ENCODE assay signal across 29 cellular contexts in genomic region chr4:16377887-16378286, GRCh38.
"Had no signal": no experiment of that assay in that cellular context is flagged by ENCODE, and none has a peak within 500 bp of the region (broad histone marks: within the 10 kb centered on the region; RNA-seq: fewer than 3 reads in every experiment).

No MANE protein-coding gene starts in this region.

- H3K4me3 ChIP-seq: breast epithelium, Peyer's patch, SJCRH30 had no signal

- H3K4me3 Mint-ChIP-seq: activated CD8-positive, alpha-beta T cell treated with anti-CD3 and anti-CD28 coated beads, Interleukin-2, amount 10 ng/mL, durations not matched to agents 7 days and 5 days; activated naive CD4-positive, alpha-beta T cell treated with anti-CD3 and anti-CD28 coated beads, Interleukin-2, amount 50 U/mL, for 24 hours; activated T-helper 1 cell treated with anti-CD3 and anti-CD28 coated beads, Interleukin-12 subunit alpha, Interleukin-12 subunit beta, Interleukin-2, Interleukin-4 antibody, amounts not matched to agents 30 ng/mL and 10 ng/mL and 1 ng/mL, durations not matched to agents 14 hours and 24 hours and 36 hours had no signal

- ATAC-seq: activated CD4-positive, CD25-positive, alpha-beta regulatory T cell treated with anti-CD3 and anti-CD28 coated beads, Interleukin-2, amount 50 U/mL, for 24 hours; activated CD8-positive, alpha-beta T cell treated with anti-CD3 and anti-CD28 coated beads, Interleukin-2, amount 10 ng/mL, durations not matched to agents 7 days and 5 days had no signal

- H3K4me1 Mint-ChIP-seq: activated naive CD4-positive, alpha-beta T cell treated with anti-CD3 and anti-CD28 coated beads, Interleukin-2, amount 50 U/mL, for 24 hours had no signal

- H3K36me3 ChIP-seq: breast epithelium, Peyer's patch, SJCRH30, WERI-Rb-1 had no signal

- H3K27ac ChIP-seq: breast epithelium, Peyer's patch, RWPE1, SJCRH30, WERI-Rb-1 had no signal

- DNase-seq: activated CD4-positive, alpha-beta T cell treated with anti-CD3 and anti-CD28 coated beads for 4 hours; activated CD8-positive, alpha-beta memory T cell treated with anti-CD3 and anti-CD28 coated beads, Interleukin-2, amount 50 U/mL, for 48 hours; activated CD8-positive, alpha-beta T cell treated with anti-CD3 and anti-CD28 coated beads, Interleukin-2, amount 10 ng/mL, durations not matched to agents 7 days and 5 days; activated effector memory CD4-positive, alpha-beta T cell treated with Interleukin-2 at 50 U/mL for 16 hours; activated naive CD4-positive, alpha-beta T cell; activated T-cell treated with anti-CD3 and anti-CD28 coated beads, Interleukin-2, amount 50 U/mL, for 1 hour; aorta; central memory CD4-positive, alpha-beta T cell; KG1; NCI-H1092; NCI-H1417; NCI-H1694; NCI-H2029; NCI-H2107; NCI-H345; NCI-H510A treated with DMSO at 0.1 percent for 48 hours; NCI-H69; NK-92 treated with Interleukin-12 subunit alpha and Interleukin-12 subunit beta, amount 100 ng/mL, for 24 hours; Peyer's patch; Right ventricle myocardium superior; SJCRH30; SK-N-SH; T-helper 1 cell; WERI-Rb-1 had no signal

- H3K36me3 Mint-ChIP-seq: activated naive CD4-positive, alpha-beta T cell treated with anti-CD3 and anti-CD28 coated beads, Interleukin-2, amount 50 U/mL, for 24 hours had no signal

- H3K4me1 ChIP-seq: breast epithelium, Peyer's patch, SJCRH30 had no signal

- H3K9ac ChIP-seq: SK-N-SH had no signal

- H3K9me3 Mint-ChIP-seq: activated T-helper 1 cell treated with anti-CD3 and anti-CD28 coated beads, Interleukin-12 subunit alpha, Interleukin-12 subunit beta, Interleukin-2, Interleukin-4 antibody, amounts not matched to agents 30 ng/mL and 10 ng/mL and 1 ng/mL, durations not matched to agents 14 hours and 24 hours and 36 hours had no signal

- H3K27me3 ChIP-seq: breast epithelium, Peyer's patch had no signal

- H3K9me3 ChIP-seq: breast epithelium, Peyer's patch, SJCRH30, SK-N-SH had no signal

- H3K27ac Mint-ChIP-seq: activated CD8-positive, alpha-beta T cell treated with anti-CD3 and anti-CD28 coated beads, Interleukin-2, amount 10 ng/mL, durations not matched to agents 7 days and 5 days; activated naive CD4-positive, alpha-beta T cell treated with anti-CD3 and anti-CD28 coated beads, Interleukin-2, amount 50 U/mL, for 24 hours; activated T-helper 1 cell treated with anti-CD3 and anti-CD28 coated beads, Interleukin-12 subunit alpha, Interleukin-12 subunit beta, Interleukin-2, Interleukin-4 antibody, amounts not matched to agents 30 ng/mL and 10 ng/mL and 1 ng/mL, durations not matched to agents 14 hours and 24 hours and 36 hours had no signal

- H3K4me2 ChIP-seq: SK-N-SH had no signal
